ENCODE assay signal across 1 cellular context in genomic region chr19:679418-680286, GRCh38.
TF ChIP-seq lines count a peak whose summit lies in the region.

No MANE protein-coding gene starts in this region.

TF ChIP-seq in GM12878, 131 proteins besides CTCF, POLR2A, EP300 and RAD21:
- TF ChIP-seq IRF3 (IDR thresholded peaks at IDR 0.05) (no peak), HDAC6 (IDR thresholded peaks at IDR 0.05; ENCODE audit: unreplicated experiment) (no peak), GATAD2B (conservative IDR thresholded peaks at IDR 0.05; ENCODE audit: low read depth) (peak; percentile 94; the same call in 1 of the 2 replicates), ZNF207 (IDR thresholded peaks at IDR 0.05; ENCODE audit: borderline replicate concordance) (peak; percentile 86), LARP7 (IDR thresholded peaks at IDR 0.05) (no peak), USF2 (IDR thresholded peaks at IDR 0.05; ENCODE audit: borderline replicate concordance, low read depth, low read length) (no peak), NKRF (conservative IDR thresholded peaks at IDR 0.05) (peak; percentile 90; the same call in 1 of the 2 replicates), IRF4 (IDR thresholded peaks at IDR 0.05; ENCODE audit: low read depth, low read length) (no peak), NR2F1 (conservative IDR thresholded peaks at IDR 0.05) (peak; percentile 70), PAX5 (IDR thresholded peaks at IDR 0.05; ENCODE audit: borderline replicate concordance, low read depth, low read length) (no peak), HDAC2 (IDR thresholded peaks at IDR 0.05) (no peak), SMARCA5 (IDR thresholded peaks at IDR 0.05) (0 out of 2 replicates have a peak, but pooled peaks have one; percentile 99), RB1 (IDR thresholded peaks at IDR 0.05; ENCODE audit: borderline replicate concordance) (peak; percentile 90; the same call in 1 of the 2 replicates), KLF5 (IDR thresholded peaks at IDR 0.05; ENCODE audit: partially characterized antibody) (peak; percentile 54), NRF1 (conservative IDR thresholded peaks at IDR 0.05; ENCODE audit: low read depth, low read length) (peak; percentile 24; the same call in 1 of the 2 replicates), STAT1 (conservative IDR thresholded peaks at IDR 0.05) (0 out of 2 replicates have a peak, but pooled peaks have one; percentile 84), ZNF217 (IDR thresholded peaks at IDR 0.05) (no peak; the same call in 1 of the 2 replicates), CBX3 (IDR thresholded peaks at IDR 0.05; ENCODE audit: borderline replicate concordance, low read depth) (no peak), DPF2 (IDR thresholded peaks at IDR 0.05) (peak; percentile 88), CHD1 (IDR thresholded peaks at IDR 0.05; ENCODE audit: low read depth, low read length) (0 out of 2 replicates have a peak, but pooled peaks have one; percentile 25)
- TF ChIP-seq, protein P1, sequence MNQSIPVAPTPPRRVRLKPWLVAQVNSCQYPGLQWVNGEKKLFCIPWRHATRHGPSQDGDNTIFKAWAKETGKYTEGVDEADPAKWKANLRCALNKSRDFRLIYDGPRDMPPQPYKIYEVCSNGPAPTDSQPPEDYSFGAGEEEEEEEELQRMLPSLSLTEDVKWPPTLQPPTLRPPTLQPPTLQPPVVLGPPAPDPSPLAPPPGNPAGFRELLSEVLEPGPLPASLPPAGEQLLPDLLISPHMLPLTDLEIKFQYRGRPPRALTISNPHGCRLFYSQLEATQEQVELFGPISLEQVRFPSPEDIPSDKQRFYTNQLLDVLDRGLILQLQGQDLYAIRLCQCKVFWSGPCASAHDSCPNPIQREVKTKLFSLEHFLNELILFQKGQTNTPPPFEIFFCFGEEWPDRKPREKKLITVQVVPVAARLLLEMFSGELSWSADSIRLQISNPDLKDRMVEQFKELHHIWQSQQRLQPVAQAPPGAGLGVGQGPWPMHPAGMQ (IDR thresholded peaks at IDR 0.05; ENCODE audit: borderline replicate concordance): no peak
- TF ChIP-seq, protein P2, sequence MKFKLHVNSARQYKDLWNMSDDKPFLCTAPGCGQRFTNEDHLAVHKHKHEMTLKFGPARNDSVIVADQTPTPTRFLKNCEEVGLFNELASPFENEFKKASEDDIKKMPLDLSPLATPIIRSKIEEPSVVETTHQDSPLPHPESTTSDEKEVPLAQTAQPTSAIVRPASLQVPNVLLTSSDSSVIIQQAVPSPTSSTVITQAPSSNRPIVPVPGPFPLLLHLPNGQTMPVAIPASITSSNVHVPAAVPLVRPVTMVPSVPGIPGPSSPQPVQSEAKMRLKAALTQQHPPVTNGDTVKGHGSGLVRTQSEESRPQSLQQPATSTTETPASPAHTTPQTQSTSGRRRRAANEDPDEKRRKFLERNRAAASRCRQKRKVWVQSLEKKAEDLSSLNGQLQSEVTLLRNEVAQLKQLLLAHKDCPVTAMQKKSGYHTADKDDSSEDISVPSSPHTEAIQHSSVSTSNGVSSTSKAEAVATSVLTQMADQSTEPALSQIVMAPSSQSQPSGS (IDR thresholded peaks at IDR 0.05; ENCODE audit: low read length): no peak
- TF ChIP-seq, protein P3, sequence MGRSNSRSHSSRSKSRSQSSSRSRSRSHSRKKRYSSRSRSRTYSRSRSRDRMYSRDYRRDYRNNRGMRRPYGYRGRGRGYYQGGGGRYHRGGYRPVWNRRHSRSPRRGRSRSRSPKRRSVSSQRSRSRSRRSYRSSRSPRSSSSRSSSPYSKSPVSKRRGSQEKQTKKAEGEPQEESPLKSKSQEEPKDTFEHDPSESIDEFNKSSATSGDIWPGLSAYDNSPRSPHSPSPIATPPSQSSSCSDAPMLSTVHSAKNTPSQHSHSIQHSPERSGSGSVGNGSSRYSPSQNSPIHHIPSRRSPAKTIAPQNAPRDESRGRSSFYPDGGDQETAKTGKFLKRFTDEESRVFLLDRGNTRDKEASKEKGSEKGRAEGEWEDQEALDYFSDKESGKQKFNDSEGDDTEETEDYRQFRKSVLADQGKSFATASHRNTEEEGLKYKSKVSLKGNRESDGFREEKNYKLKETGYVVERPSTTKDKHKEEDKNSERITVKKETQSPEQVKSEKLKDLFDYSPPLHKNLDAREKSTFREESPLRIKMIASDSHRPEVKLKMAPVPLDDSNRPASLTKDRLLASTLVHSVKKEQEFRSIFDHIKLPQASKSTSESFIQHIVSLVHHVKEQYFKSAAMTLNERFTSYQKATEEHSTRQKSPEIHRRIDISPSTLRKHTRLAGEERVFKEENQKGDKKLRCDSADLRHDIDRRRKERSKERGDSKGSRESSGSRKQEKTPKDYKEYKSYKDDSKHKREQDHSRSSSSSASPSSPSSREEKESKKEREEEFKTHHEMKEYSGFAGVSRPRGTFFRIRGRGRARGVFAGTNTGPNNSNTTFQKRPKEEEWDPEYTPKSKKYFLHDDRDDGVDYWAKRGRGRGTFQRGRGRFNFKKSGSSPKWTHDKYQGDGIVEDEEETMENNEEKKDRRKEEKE (IDR thresholded peaks at IDR 0.05): 0 out of 2 replicates have a peak, but pooled peaks have one; percentile 55
